1 cellular context compared by ENCODE assay signal in the genomic region with DNA sequence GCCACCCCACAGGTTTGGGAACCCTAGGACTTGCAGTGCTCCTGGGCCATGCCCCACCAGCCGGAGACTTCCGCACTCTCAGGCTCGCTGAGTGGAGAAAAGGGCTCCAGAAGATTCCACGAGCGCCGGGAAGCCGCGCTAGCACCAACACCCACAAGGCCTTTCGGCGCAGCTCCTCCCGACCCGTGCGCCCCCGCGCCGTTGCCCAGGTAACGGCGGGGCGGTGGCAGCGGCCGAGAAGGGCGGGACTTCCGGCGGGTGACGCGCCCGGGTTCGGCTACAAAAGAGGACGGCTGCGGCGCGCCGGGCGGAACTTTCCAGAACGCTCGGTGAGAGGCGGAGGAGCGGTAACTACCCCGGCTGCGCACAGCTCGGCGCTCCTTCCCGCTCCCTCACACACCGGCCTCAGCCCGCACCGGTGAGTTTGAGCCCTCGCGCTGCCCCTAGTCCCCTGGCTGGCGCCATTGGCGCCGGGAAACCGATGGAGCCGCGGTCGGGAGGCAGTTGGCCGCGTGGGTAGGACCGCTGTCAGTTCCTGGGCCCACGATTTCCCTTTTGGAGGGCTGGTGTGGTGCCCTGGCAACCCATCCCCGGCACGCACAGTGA.
TF ChIP-seq lines count a peak whose summit lies in the region.

A gene (plus strand): TSS at position 308 of the 606 bp plus-strand sequence. CDS start 1,212 bp downstream, outside the sequence.

TF ChIP-seq in K562, 482 proteins besides CTCF, POLR2A, EP300 and RAD21 (continued from another document and continues in another):
- TF ChIP-seq, protein P1, sequence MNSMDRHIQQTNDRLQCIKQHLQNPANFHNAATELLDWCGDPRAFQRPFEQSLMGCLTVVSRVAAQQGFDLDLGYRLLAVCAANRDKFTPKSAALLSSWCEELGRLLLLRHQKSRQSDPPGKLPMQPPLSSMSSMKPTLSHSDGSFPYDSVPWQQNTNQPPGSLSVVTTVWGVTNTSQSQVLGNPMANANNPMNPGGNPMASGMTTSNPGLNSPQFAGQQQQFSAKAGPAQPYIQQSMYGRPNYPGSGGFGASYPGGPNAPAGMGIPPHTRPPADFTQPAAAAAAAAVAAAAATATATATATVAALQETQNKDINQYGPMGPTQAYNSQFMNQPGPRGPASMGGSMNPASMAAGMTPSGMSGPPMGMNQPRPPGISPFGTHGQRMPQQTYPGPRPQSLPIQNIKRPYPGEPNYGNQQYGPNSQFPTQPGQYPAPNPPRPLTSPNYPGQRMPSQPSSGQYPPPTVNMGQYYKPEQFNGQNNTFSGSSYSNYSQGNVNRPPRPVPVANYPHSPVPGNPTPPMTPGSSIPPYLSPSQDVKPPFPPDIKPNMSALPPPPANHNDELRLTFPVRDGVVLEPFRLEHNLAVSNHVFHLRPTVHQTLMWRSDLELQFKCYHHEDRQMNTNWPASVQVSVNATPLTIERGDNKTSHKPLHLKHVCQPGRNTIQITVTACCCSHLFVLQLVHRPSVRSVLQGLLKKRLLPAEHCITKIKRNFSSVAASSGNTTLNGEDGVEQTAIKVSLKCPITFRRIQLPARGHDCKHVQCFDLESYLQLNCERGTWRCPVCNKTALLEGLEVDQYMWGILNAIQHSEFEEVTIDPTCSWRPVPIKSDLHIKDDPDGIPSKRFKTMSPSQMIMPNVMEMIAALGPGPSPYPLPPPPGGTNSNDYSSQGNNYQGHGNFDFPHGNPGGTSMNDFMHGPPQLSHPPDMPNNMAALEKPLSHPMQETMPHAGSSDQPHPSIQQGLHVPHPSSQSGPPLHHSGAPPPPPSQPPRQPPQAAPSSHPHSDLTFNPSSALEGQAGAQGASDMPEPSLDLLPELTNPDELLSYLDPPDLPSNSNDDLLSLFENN (IDR thresholded peaks at IDR 0.05; ENCODE audit: low read depth in 2 of 2, low read length in 2 of 2), result no peak; a peak in 1 of 4 replicates
- TF ChIP-seq TEAD1 (CRISPR knock-in tag; IDR thresholded peaks at IDR 0.05) (0 out of 4 replicates have a peak, but pooled peaks of 1 of the 2 experiments have one; percentile 42), ELF2 (CRISPR knock-in tag; IDR thresholded peaks at IDR 0.05) (peak; percentile 40; the same call in 1 of the 2 replicates), KHSRP (IDR thresholded peaks at IDR 0.05) (no peak), ZNF354B (CRISPR knock-in tag; IDR thresholded peaks at IDR 0.05) (no peak), NR1H2 (CRISPR knock-in tag; IDR thresholded peaks at IDR 0.05) (no peak), KAT7 (CRISPR knock-in tag; IDR thresholded peaks at IDR 0.05; ENCODE audit: borderline replicate concordance) (0 out of 2 replicates have a peak, but pooled peaks have one; percentile 29), TFAM (CRISPR knock-in tag; conservative IDR thresholded peaks at IDR 0.05) (no peak), ZNF79 (CRISPR knock-in tag; IDR thresholded peaks at IDR 0.05; ENCODE audit: low read depth) (no peak), NONO (IDR thresholded peaks at IDR 0.05; ENCODE audit: low read depth in 2 of 2, low read length in 1 of 2) (peak; percentile 5 to 95; a peak in 2 of 4 replicates), TCF3 (CRISPR knock-in tag; IDR thresholded peaks at IDR 0.05) (no peak), GTF2F1 (IDR thresholded peaks at IDR 0.05; ENCODE audit: low read depth, low read length) (peak; percentile 85), ESRRB (CRISPR knock-in tag; IDR thresholded peaks at IDR 0.05; ENCODE audit: borderline replicate concordance) (no peak), MEF2A (IDR thresholded peaks at IDR 0.05; ENCODE audit: control insufficient read depth, low read depth, low read length) (no peak), ZNF184 (CRISPR knock-in tag; IDR thresholded peaks at IDR 0.05) (no peak), BRCA1 (IDR thresholded peaks at IDR 0.05) (no peak), BRCA1 (CRISPR knock-in tag; IDR thresholded peaks at IDR 0.05) (no peak), ADNP (tag; IDR thresholded peaks at IDR 0.05) (no peak), ARNT (IDR thresholded peaks at IDR 0.05) (no peak), NCOA2 (IDR thresholded peaks at IDR 0.05; ENCODE audit: partially characterized antibody in 2 of 2) (no peak), SNIP1 (IDR thresholded peaks at IDR 0.05; ENCODE audit: low read depth) (no peak), CC2D1A (IDR thresholded peaks at IDR 0.05) (no peak), FOXJ3 (CRISPR knock-in tag; IDR thresholded peaks at IDR 0.05) (no peak), NFYB (IDR thresholded peaks at IDR 0.05; ENCODE audit: extremely low read depth, insufficient read length) (no peak), CEBPG (CRISPR knock-in tag; IDR thresholded peaks at IDR 0.05) (no peak), CEBPG (tag; conservative IDR thresholded peaks at IDR 0.05 in 1 of 2, IDR thresholded peaks at IDR 0.05 in 1 of 2) (no peak), XRCC3 (IDR thresholded peaks at IDR 0.05) (no peak), ZNF830 (CRISPR knock-in tag; IDR thresholded peaks at IDR 0.05) (no peak), ZNF124 (CRISPR knock-in tag; IDR thresholded peaks at IDR 0.05) (no peak)
- TF ChIP-seq, protein P2, sequence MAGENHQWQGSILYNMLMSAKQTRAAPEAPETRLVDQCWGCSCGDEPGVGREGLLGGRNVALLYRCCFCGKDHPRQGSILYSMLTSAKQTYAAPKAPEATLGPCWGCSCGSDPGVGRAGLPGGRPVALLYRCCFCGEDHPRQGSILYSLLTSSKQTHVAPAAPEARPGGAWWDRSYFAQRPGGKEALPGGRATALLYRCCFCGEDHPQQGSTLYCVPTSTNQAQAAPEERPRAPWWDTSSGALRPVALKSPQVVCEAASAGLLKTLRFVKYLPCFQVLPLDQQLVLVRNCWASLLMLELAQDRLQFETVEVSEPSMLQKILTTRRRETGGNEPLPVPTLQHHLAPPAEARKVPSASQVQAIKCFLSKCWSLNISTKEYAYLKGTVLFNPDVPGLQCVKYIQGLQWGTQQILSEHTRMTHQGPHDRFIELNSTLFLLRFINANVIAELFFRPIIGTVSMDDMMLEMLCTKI (IDR thresholded peaks at IDR 0.05; ENCODE audit: partially characterized antibody), result no peak
- TF ChIP-seq, protein P3, sequence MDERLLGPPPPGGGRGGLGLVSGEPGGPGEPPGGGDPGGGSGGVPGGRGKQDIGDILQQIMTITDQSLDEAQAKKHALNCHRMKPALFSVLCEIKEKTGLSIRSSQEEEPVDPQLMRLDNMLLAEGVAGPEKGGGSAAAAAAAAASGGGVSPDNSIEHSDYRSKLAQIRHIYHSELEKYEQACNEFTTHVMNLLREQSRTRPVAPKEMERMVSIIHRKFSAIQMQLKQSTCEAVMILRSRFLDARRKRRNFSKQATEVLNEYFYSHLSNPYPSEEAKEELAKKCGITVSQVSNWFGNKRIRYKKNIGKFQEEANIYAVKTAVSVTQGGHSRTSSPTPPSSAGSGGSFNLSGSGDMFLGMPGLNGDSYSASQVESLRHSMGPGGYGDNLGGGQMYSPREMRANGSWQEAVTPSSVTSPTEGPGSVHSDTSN (CRISPR knock-in tag; IDR thresholded peaks at IDR 0.05; ENCODE audit: low read depth), result no peak
- TF ChIP-seq, protein P3 (tag; conservative IDR thresholded peaks at IDR 0.05; ENCODE audit: low read depth), result no peak
- TF ChIP-seq, protein P4, sequence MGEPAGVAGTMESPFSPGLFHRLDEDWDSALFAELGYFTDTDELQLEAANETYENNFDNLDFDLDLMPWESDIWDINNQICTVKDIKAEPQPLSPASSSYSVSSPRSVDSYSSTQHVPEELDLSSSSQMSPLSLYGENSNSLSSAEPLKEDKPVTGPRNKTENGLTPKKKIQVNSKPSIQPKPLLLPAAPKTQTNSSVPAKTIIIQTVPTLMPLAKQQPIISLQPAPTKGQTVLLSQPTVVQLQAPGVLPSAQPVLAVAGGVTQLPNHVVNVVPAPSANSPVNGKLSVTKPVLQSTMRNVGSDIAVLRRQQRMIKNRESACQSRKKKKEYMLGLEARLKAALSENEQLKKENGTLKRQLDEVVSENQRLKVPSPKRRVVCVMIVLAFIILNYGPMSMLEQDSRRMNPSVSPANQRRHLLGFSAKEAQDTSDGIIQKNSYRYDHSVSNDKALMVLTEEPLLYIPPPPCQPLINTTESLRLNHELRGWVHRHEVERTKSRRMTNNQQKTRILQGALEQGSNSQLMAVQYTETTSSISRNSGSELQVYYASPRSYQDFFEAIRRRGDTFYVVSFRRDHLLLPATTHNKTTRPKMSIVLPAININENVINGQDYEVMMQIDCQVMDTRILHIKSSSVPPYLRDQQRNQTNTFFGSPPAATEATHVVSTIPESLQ (CRISPR knock-in tag; IDR thresholded peaks at IDR 0.05), result no peak
- TF ChIP-seq, protein P5, sequence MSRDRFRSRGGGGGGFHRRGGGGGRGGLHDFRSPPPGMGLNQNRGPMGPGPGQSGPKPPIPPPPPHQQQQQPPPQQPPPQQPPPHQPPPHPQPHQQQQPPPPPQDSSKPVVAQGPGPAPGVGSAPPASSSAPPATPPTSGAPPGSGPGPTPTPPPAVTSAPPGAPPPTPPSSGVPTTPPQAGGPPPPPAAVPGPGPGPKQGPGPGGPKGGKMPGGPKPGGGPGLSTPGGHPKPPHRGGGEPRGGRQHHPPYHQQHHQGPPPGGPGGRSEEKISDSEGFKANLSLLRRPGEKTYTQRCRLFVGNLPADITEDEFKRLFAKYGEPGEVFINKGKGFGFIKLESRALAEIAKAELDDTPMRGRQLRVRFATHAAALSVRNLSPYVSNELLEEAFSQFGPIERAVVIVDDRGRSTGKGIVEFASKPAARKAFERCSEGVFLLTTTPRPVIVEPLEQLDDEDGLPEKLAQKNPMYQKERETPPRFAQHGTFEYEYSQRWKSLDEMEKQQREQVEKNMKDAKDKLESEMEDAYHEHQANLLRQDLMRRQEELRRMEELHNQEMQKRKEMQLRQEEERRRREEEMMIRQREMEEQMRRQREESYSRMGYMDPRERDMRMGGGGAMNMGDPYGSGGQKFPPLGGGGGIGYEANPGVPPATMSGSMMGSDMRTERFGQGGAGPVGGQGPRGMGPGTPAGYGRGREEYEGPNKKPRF (IDR thresholded peaks at IDR 0.05; ENCODE audit: low read depth, low read length), result no peak
- TF ChIP-seq, protein P6, sequence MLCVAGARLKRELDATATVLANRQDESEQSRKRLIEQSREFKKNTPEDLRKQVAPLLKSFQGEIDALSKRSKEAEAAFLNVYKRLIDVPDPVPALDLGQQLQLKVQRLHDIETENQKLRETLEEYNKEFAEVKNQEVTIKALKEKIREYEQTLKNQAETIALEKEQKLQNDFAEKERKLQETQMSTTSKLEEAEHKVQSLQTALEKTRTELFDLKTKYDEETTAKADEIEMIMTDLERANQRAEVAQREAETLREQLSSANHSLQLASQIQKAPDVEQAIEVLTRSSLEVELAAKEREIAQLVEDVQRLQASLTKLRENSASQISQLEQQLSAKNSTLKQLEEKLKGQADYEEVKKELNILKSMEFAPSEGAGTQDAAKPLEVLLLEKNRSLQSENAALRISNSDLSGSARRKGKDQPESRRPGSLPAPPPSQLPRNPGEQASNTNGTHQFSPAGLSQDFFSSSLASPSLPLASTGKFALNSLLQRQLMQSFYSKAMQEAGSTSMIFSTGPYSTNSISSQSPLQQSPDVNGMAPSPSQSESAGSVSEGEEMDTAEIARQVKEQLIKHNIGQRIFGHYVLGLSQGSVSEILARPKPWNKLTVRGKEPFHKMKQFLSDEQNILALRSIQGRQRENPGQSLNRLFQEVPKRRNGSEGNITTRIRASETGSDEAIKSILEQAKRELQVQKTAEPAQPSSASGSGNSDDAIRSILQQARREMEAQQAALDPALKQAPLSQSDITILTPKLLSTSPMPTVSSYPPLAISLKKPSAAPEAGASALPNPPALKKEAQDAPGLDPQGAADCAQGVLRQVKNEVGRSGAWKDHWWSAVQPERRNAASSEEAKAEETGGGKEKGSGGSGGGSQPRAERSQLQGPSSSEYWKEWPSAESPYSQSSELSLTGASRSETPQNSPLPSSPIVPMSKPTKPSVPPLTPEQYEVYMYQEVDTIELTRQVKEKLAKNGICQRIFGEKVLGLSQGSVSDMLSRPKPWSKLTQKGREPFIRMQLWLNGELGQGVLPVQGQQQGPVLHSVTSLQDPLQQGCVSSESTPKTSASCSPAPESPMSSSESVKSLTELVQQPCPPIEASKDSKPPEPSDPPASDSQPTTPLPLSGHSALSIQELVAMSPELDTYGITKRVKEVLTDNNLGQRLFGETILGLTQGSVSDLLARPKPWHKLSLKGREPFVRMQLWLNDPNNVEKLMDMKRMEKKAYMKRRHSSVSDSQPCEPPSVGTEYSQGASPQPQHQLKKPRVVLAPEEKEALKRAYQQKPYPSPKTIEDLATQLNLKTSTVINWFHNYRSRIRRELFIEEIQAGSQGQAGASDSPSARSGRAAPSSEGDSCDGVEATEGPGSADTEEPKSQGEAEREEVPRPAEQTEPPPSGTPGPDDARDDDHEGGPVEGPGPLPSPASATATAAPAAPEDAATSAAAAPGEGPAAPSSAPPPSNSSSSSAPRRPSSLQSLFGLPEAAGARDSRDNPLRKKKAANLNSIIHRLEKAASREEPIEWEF (CRISPR knock-in tag; IDR thresholded peaks at IDR 0.05), result no peak
- TF ChIP-seq, protein P7, sequence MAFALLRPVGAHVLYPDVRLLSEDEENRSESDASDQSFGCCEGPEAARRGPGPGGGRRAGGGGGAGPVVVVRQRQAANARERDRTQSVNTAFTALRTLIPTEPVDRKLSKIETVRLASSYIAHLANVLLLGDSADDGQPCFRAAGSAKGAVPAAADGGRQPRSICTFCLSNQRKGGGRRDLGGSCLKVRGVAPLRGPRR (CRISPR knock-in tag; IDR thresholded peaks at IDR 0.05), result no peak
- TF ChIP-seq, protein P8, sequence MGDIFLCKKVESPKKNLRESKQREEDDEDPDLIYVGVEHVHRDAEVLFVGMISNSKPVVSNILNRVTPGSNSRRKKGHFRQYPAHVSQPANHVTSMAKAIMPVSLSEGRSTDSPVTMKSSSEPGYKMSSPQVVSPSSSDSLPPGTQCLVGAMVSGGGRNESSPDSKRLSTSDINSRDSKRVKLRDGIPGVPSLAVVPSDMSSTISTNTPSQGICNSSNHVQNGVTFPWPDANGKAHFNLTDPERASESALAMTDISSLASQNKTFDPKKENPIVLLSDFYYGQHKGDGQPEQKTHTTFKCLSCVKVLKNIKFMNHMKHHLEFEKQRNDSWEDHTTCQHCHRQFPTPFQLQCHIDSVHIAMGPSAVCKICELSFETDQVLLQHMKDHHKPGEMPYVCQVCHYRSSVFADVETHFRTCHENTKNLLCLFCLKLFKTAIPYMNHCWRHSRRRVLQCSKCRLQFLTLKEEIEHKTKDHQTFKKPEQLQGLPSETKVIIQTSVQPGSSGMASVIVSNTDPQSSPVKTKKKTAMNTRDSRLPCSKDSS (IDR thresholded peaks at IDR 0.05; ENCODE audit: low read depth, partially characterized antibody), result no peak
- TF ChIP-seq, protein P9, sequence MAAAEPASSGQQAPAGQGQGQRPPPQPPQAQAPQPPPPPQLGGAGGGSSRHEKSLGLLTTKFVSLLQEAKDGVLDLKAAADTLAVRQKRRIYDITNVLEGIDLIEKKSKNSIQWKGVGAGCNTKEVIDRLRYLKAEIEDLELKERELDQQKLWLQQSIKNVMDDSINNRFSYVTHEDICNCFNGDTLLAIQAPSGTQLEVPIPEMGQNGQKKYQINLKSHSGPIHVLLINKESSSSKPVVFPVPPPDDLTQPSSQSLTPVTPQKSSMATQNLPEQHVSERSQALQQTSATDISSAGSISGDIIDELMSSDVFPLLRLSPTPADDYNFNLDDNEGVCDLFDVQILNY (CRISPR knock-in tag; IDR thresholded peaks at IDR 0.05), result no peak
